8 cellular contexts compared by ENCODE assay signal in genomic region chr17:67200727-67201301, GRCh38. TPM values are rescaled to one million over a fixed set of nuclear protein-coding genes. Genes with fewer than 3 reads are reported as not detected.
A peak's percentile ranks its signal among the peaks of the same experiment; 100 is the strongest.
DNase-seq lines count a peak whose midpoint lies in the region; ATAC-seq and TF ChIP-seq lines count a peak whose summit lies in the region.

No MANE protein-coding gene starts in this region.

- no peak for TF ChIP-seq POLR2A in ovary (IDR thresholded peaks at IDR 0.05)

- peaks cover 7% of the 10 kb centered on the region for H4K20me1 ChIP-seq in hepatocyte (ENCODE audit: insufficient read depth, poor library complexity, severe bottlenecking)

- POLR2A ChIA-PET in AG04449 (lab: Yijun Ruan, JAX), result no interaction called here

- no peak for ATAC-seq in HG03039 (IDR thresholded peaks at IDR 0.05; ENCODE audit: unreplicated experiment)

- intact Hi-C loops in ovary (cut with DNase I), result no loop called here

- CTCF ChIA-PET in AG04449 (lab: Yijun Ruan, JAX), result interaction anchor here (1.0 to 1.9 kb wide), 6 partner anchors 9 to 412 kb away, joined by 3 to 8 read pairs (median 4); no protein-coding TSS in a partner anchor

- no peak for DNase-seq in AG04449 (ENCODE audit: low read depth, low spot score)
- DNase-seq in RPMI7951 (ENCODE audit: low read depth), result peak; percentile 3
- DNase-seq in hepatocyte (ENCODE audit: low spot score), result no peak
- no peak for DNase-seq in EL
- DNase-seq in ovary, result no peak
- no peak for DNase-seq in NCI-H1436 treated with DMSO at 0.1 percent for 48 hours (lab: John Stamatoyannopoulos, UW)

- H3K79me2 ChIP-seq in hepatocyte, result peaks cover 32% of the 10 kb centered on the region

- H3K9me3 ChIP-seq in hepatocyte (ENCODE audit: low read depth) (no peaks in the 10 kb centered on the region), ovary (no peaks in the 10 kb centered on the region)

- H3K27me3 ChIP-seq in hepatocyte (no peaks in the 10 kb centered on the region), ovary (no peaks in the 10 kb centered on the region)

- TF ChIP-seq CTCF in AG04449 (IDR thresholded peaks at IDR 0.05; ENCODE audit: insufficient read depth, low read length, missing control alignments) (peak; percentile 11), GM12872 (IDR thresholded peaks at IDR 0.05; ENCODE audit: insufficient read depth, low read depth, low read length) (peak; percentile 61), hepatocyte (IDR thresholded peaks at IDR 0.05; ENCODE audit: poor library complexity) (peak; percentile 35), ovary (IDR thresholded peaks at IDR 0.05) (no peak)

- H3K36me3 ChIP-seq in hepatocyte (replicated peaks; ENCODE audit: insufficient read depth, low read depth) (no peaks in the 10 kb centered on the region), ovary (no peaks in the 10 kb centered on the region)

- H2AFZ ChIP-seq in hepatocyte, result no peak overlapping the region

- 86% methylated on average over 4 of the region's 4 CpGs for WGBS in hepatocyte (ENCODE audit: low lambda C conversion rate, missing lambda C conversion rate)
- WGBS in ovary, 3 donors, result 83 to 89% (median 88%) methylated on average over 4 of the region's 4 CpGs

- H3K9me2 ChIP-seq in hepatocyte (replicated peaks; ENCODE audit: insufficient read depth), result no peaks in the 10 kb centered on the region

- H3K4me3 ChIP-seq in AG04449 (ENCODE audit: low read depth, low read length) (no peak overlapping the region), hepatocyte (no peak overlapping the region), ovary (no peak overlapping the region)

- H3K4me2 ChIP-seq in hepatocyte, result no peak overlapping the region

- no peak for TF ChIP-seq EP300 in ovary (IDR thresholded peaks at IDR 0.05)

- H3K27ac ChIP-seq in hepatocyte (no peak overlapping the region), ovary (no peak overlapping the region)

- H3K4me1 ChIP-seq in hepatocyte (ENCODE audit: insufficient read depth) (no peaks in the 10 kb centered on the region), ovary (ENCODE audit: insufficient read depth) (no peaks in the 10 kb centered on the region)

RNA-seq across cellular contexts. Expression of gene HELZ, which starts 44.2 kb away (rescaled TPM):
- total RNA-seq in RPMI7951 (2014; rRNA removed; shearing (Covaris generic)), result 16.7 and 24.1 TPM in 2 replicates
- total RNA-seq in hepatocyte (47.1 and 77.2 TPM in 2 replicates), ovary (10 to 100 TPM; 45.3 to 72.8 (median 58.3) TPM)
- polyA plus RNA-seq in hepatocyte (32.7 and 34.1 TPM in 2 replicates), ovary (10 to 100 TPM in 1 of 2 donors, 1 to 10 TPM in 1; 8.4 to 20.1 TPM)

Comparison
In these comparisons a context has a peak if more than half of its experiments do, and no peak if none do; other contexts are left out.
1. CTCF ChIP-seq: peak in AG04449 (single experiment), GM12872 (single experiment) and hepatocyte (single experiment); none in ovary (0 of 3).